Comparison of ENCODE assay signal across 13 cellular contexts in the genomic region with DNA sequence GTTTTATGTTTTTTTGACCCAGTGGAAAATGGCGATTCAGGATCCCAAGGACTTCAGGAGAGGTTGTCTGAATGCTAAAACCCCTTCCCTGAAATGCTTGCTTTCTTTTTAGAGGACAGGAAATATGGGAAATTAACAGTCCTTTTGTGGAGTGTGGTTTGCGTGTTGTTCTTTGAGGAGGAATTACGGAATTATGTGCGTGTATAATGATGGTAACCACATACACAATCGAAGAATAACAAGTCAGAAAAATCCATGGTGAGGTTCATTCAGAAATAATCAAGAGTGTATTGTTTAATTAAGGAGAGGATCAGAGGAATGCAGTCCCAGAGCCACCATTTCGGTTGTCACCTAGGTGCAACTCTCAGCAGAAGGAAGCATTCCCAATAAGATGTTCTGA.
DNase-seq lines count a peak whose midpoint lies in the region; ATAC-seq and TF ChIP-seq lines count a peak whose summit lies in the region.
"Had no signal": no experiment of that assay in that cellular context is flagged by ENCODE, and none has a peak within 500 bp of the region (broad histone marks: within the 10 kb centered on the region; RNA-seq: fewer than 3 reads in every experiment).

No MANE protein-coding gene starts in this region.

- DNase-seq in astrocyte of the cerebellum (ENCODE audit: low read depth): peak; percentile 12
- DNase-seq in coronary artery (ENCODE audit: low spot score): peak; percentile 14
- no peak for DNase-seq in activated gamma-delta T cell (lab: John Stamatoyannopoulos, UW)
- DNase-seq: BE2C; CD4-positive, CD25-positive, alpha-beta regulatory T cell; DMS53; GF-D8; HCEC 1CT; HFFc6 had no signal

- no peak overlapping the region for H3K27ac ChIP-seq in coronary artery
- H3K27ac ChIP-seq in layer of hippocampus (ENCODE audit: low read depth, low read length): peak overlapping the region; percentile 35
- H3K27ac ChIP-seq: A549 had no signal

- H3K27me3 ChIP-seq in layer of hippocampus (ENCODE audit: control insufficient read depth, insufficient read depth, low read length): no peaks in the 10 kb centered on the region

- no peak for TF ChIP-seq CTCF in astrocyte of the cerebellum (IDR thresholded peaks at IDR 0.05; ENCODE audit: low read depth, low read length, missing control alignments)
- TF ChIP-seq CTCF in coronary artery (IDR thresholded peaks at IDR 0.05): no peak

- in situ Hi-C loops in astrocyte of the cerebellum (cut with HindIII; ENCODE audit: low sequenced_read_pairs): no loop called here

- H3K4me3 ChIP-seq in astrocyte of the cerebellum (ENCODE audit: low read depth, low read length) (no peak overlapping the region), coronary artery (no peak overlapping the region)
- H3K4me3 ChIP-seq: A549 had no signal

- ATAC-seq in HG03135 (IDR thresholded peaks at IDR 0.05; ENCODE audit: unreplicated experiment): no peak
- ATAC-seq in esophagus mucosa: no peak
- ATAC-seq: A549 had no signal
